In the genomic region with DNA sequence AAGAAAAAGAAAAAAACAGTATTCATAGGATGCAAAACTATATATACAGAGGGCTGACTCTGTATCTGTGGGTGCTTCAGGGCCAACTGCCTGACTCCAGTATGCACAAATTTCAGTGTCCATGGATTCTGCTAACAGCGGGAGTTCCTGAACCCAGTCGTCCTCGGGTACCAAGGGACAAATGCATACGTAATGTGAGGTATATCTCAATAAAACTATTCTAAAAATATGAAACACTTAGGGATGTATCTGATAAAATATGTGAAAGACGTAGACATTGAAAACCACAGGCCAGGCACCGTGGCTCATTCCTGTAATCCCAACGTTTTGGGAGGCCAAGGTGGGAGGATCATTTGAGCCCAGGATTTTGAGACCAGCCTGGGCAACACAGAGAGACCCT, we compare ENCODE assay signal across 32 cellular contexts.
"Had no signal": no experiment of that assay in that cellular context is flagged by ENCODE, and none has a peak within 500 bp of the region (broad histone marks: within the 10 kb centered on the region; RNA-seq: fewer than 3 reads in every experiment).

No MANE protein-coding gene starts in this region.

- H3K4me1 Mint-ChIP-seq: activated B cell treated with CpG ODN at 0.5 μM for 24 hours; activated CD4-positive, alpha-beta T cell treated with anti-CD3 and anti-CD28 coated beads, Interleukin-2, amount 10 ng/mL, durations not matched to agents 24 days and 14 days; activated CD8-positive, alpha-beta memory T cell treated with anti-CD3 and anti-CD28 coated beads, Interleukin-2, amount 10 ng/mL, durations not matched to agents 7 days and 5 days; activated naive CD4-positive, alpha-beta T cell treated with anti-CD3 and anti-CD28 coated beads, Interleukin-2, amount 50 U/mL, for 24 hours; activated naive CD8-positive, alpha-beta T cell treated with anti-CD3 and anti-CD28 coated beads, Interleukin-2, amount 10 ng/mL, durations not matched to agents 7 days and 5 days; activated naive CD8-positive, alpha-beta T cell treated with anti-CD3 and anti-CD28 coated beads, Interleukin-2, amount 50 U/mL, for 24 hours had no signal

- H3K27me3 Mint-ChIP-seq: activated B cell treated with CpG ODN at 0.5 μM for 24 hours; activated CD4-positive, alpha-beta memory T cell treated with anti-CD3 and anti-CD28 coated beads for 36 hours; activated CD4-positive, alpha-beta T cell treated with anti-CD3 and anti-CD28 coated beads, Interleukin-2, amount 10 ng/mL, durations not matched to agents 24 days and 14 days; activated CD8-positive, alpha-beta memory T cell treated with anti-CD3 and anti-CD28 coated beads, Interleukin-2, amount 10 ng/mL, durations not matched to agents 7 days and 5 days; activated naive CD4-positive, alpha-beta T cell treated with anti-CD3 and anti-CD28 coated beads, Interleukin-2, amount 10 ng/mL, durations not matched to agents 7 days and 5 days; activated naive CD4-positive, alpha-beta T cell treated with anti-CD3 and anti-CD28 coated beads, Interleukin-2, amount 50 U/mL, for 24 hours; activated naive CD8-positive, alpha-beta T cell; activated naive CD8-positive, alpha-beta T cell treated with anti-CD3 and anti-CD28 coated beads, Interleukin-2, amount 10 ng/mL, durations not matched to agents 7 days and 5 days; activated naive CD8-positive, alpha-beta T cell treated with anti-CD3 and anti-CD28 coated beads, Interleukin-2, amount 50 U/mL, for 24 hours; activated T-cell treated with anti-CD3 and anti-CD28 coated beads, Interleukin-2, amount 50 U/mL, for 24 hours; T-cell; T-helper 17 cell had no signal

- H3K27ac ChIP-seq: body of pancreas, brain microvascular endothelial cell, breast epithelium, VCaP had no signal

- DNase-seq: activated B cell treated with CpG ODN at 0.5 μM for 24 hours; activated CD4-positive, alpha-beta memory T cell treated with anti-CD3 and anti-CD28 coated beads for 36 hours; activated CD4-positive, alpha-beta T cell treated with anti-CD3 and anti-CD28 coated beads for 4 hours; activated CD4-positive, alpha-beta T cell treated with anti-CD3 and anti-CD28 coated beads, Interleukin-2, amount 10 ng/mL, durations not matched to agents 24 days and 14 days; activated CD4-positive, alpha-beta T cell treated with anti-CD3 and anti-CD28 coated beads, Interleukin-2, amount 50 U/mL, for 1 hour; activated CD4-positive, alpha-beta T cell treated with anti-CD3 and anti-CD28 coated beads, Interleukin-2, amount 50 U/mL, for 4 hours; activated CD4-positive, CD25-positive, alpha-beta regulatory T cell treated with anti-CD3 and anti-CD28 coated beads, Interleukin-2, amount 50 U/mL, for 72 hours; activated CD8-positive, alpha-beta memory T cell treated with anti-CD3 and anti-CD28 coated beads for 24 hours; activated CD8-positive, alpha-beta memory T cell treated with anti-CD3 and anti-CD28 coated beads, Interleukin-2, amount 10 ng/mL, durations not matched to agents 7 days and 5 days; activated CD8-positive, alpha-beta memory T cell treated with anti-CD3 and anti-CD28 coated beads, Interleukin-2, amount 50 U/mL, for 48 hours; activated CD8-positive, alpha-beta T cell treated with anti-CD3 and anti-CD28 coated beads, Interleukin-2, amount 10 ng/mL, durations not matched to agents 7 days and 5 days; activated effector memory CD4-positive, alpha-beta T cell treated with Interleukin-2 at 50 U/mL for 16 hours; activated gamma-delta T cell; activated naive CD4-positive, alpha-beta T cell treated with anti-CD3 and anti-CD28 coated beads, Interleukin-2, amount 10 ng/mL, durations not matched to agents 7 days and 5 days; activated naive CD4-positive, alpha-beta T cell treated with Interleukin-2 at 50 U/mL for 16 hours; activated naive CD8-positive, alpha-beta T cell treated with anti-CD3 and anti-CD28 coated beads, Interleukin-2, amount 10 ng/mL, durations not matched to agents 7 days and 5 days; activated naive CD8-positive, alpha-beta T cell treated with anti-CD3 and anti-CD28 coated beads, Interleukin-2, amount 50 U/mL, for 24 hours; activated T-cell treated with anti-CD3 and anti-CD28 coated beads, Interleukin-2, amount 50 U/mL, for 24 hours; activated T-cell treated with anti-CD3 and anti-CD28 coated beads, Interleukin-2, amount 50 U/mL, for 48 hours; body of pancreas; brain microvascular endothelial cell; central memory CD4-positive, alpha-beta T cell; T-cell; T-helper 17 cell; T-helper 9 cell had no signal

- H3K4me3 Mint-ChIP-seq: activated B cell treated with CpG ODN at 0.5 μM for 24 hours; activated CD4-positive, alpha-beta memory T cell treated with anti-CD3 and anti-CD28 coated beads for 36 hours; activated CD4-positive, alpha-beta T cell treated with anti-CD3 and anti-CD28 coated beads, Interleukin-2, amount 10 ng/mL, durations not matched to agents 24 days and 14 days; activated CD8-positive, alpha-beta memory T cell treated with anti-CD3 and anti-CD28 coated beads, Interleukin-2, amount 10 ng/mL, durations not matched to agents 7 days and 5 days; activated CD8-positive, alpha-beta T cell treated with anti-CD3 and anti-CD28 coated beads, Interleukin-2, amount 10 ng/mL, durations not matched to agents 7 days and 5 days; activated naive CD4-positive, alpha-beta T cell treated with anti-CD3 and anti-CD28 coated beads, Interleukin-2, amount 10 ng/mL, durations not matched to agents 7 days and 5 days; activated naive CD4-positive, alpha-beta T cell treated with anti-CD3 and anti-CD28 coated beads, Interleukin-2, amount 50 U/mL, for 24 hours; activated naive CD8-positive, alpha-beta T cell; activated naive CD8-positive, alpha-beta T cell treated with anti-CD3 and anti-CD28 coated beads, Interleukin-2, amount 10 ng/mL, durations not matched to agents 7 days and 5 days; activated naive CD8-positive, alpha-beta T cell treated with anti-CD3 and anti-CD28 coated beads, Interleukin-2, amount 50 U/mL, for 24 hours; activated T-cell treated with anti-CD3 and anti-CD28 coated beads, Interleukin-2, amount 50 U/mL, for 24 hours; T-cell; T-helper 17 cell had no signal

- FAIRE-seq: astrocyte, TTC549 had no signal

- H3K27ac Mint-ChIP-seq: activated B cell treated with CpG ODN at 0.5 μM for 24 hours; activated CD4-positive, alpha-beta memory T cell treated with anti-CD3 and anti-CD28 coated beads for 36 hours; activated CD4-positive, alpha-beta T cell treated with anti-CD3 and anti-CD28 coated beads, Interleukin-2, amount 10 ng/mL, durations not matched to agents 24 days and 14 days; activated CD8-positive, alpha-beta memory T cell treated with anti-CD3 and anti-CD28 coated beads, Interleukin-2, amount 10 ng/mL, durations not matched to agents 7 days and 5 days; activated CD8-positive, alpha-beta T cell treated with anti-CD3 and anti-CD28 coated beads, Interleukin-2, amount 10 ng/mL, durations not matched to agents 7 days and 5 days; activated naive CD4-positive, alpha-beta T cell treated with anti-CD3 and anti-CD28 coated beads, Interleukin-2, amount 10 ng/mL, durations not matched to agents 7 days and 5 days; activated naive CD4-positive, alpha-beta T cell treated with anti-CD3 and anti-CD28 coated beads, Interleukin-2, amount 50 U/mL, for 24 hours; activated naive CD8-positive, alpha-beta T cell; activated naive CD8-positive, alpha-beta T cell treated with anti-CD3 and anti-CD28 coated beads, Interleukin-2, amount 10 ng/mL, durations not matched to agents 7 days and 5 days; activated naive CD8-positive, alpha-beta T cell treated with anti-CD3 and anti-CD28 coated beads, Interleukin-2, amount 50 U/mL, for 24 hours; activated T-cell treated with anti-CD3 and anti-CD28 coated beads, Interleukin-2, amount 50 U/mL, for 24 hours; activated T-helper 2 cell treated with anti-CD3 and anti-CD28 coated beads, Interferon-gamma antibody, Interleukin-2, Interleukin-4, amounts not matched to agents 10 μg/mL and 5 μg/mL and 100 μg/mL, durations not matched to agents 14 hours and 24 hours and 36 hours; T-cell; T-helper 17 cell had no signal

- H3K9me3 Mint-ChIP-seq: activated B cell treated with CpG ODN at 0.5 μM for 24 hours; activated CD4-positive, alpha-beta memory T cell treated with anti-CD3 and anti-CD28 coated beads for 36 hours; activated CD4-positive, alpha-beta T cell treated with anti-CD3 and anti-CD28 coated beads, Interleukin-2, amount 10 ng/mL, durations not matched to agents 24 days and 14 days; activated naive CD4-positive, alpha-beta T cell treated with anti-CD3 and anti-CD28 coated beads, Interleukin-2, amount 10 ng/mL, durations not matched to agents 7 days and 5 days; activated naive CD4-positive, alpha-beta T cell treated with anti-CD3 and anti-CD28 coated beads, Interleukin-2, amount 50 U/mL, for 24 hours; activated naive CD8-positive, alpha-beta T cell treated with anti-CD3 and anti-CD28 coated beads, Interleukin-2, amount 10 ng/mL, durations not matched to agents 7 days and 5 days; activated naive CD8-positive, alpha-beta T cell treated with anti-CD3 and anti-CD28 coated beads, Interleukin-2, amount 50 U/mL, for 24 hours; activated T-cell treated with anti-CD3 and anti-CD28 coated beads, Interleukin-2, amount 50 U/mL, for 24 hours; activated T-helper 2 cell treated with anti-CD3 and anti-CD28 coated beads, Interferon-gamma antibody, Interleukin-2, Interleukin-4, amounts not matched to agents 10 μg/mL and 5 μg/mL and 100 μg/mL, durations not matched to agents 14 hours and 24 hours and 36 hours; T-cell had no signal

- H3K27me3 ChIP-seq: body of pancreas, brain microvascular endothelial cell, breast epithelium had no signal

- ATAC-seq: activated CD8-positive, alpha-beta memory T cell treated with anti-CD3 and anti-CD28 coated beads, Interleukin-2, amount 10 ng/mL, durations not matched to agents 7 days and 5 days; activated CD8-positive, alpha-beta T cell treated with anti-CD3 and anti-CD28 coated beads, Interleukin-2, amount 10 ng/mL, durations not matched to agents 7 days and 5 days; activated naive CD8-positive, alpha-beta T cell treated with anti-CD3 and anti-CD28 coated beads, Interleukin-2, amount 50 U/mL, for 24 hours; body of pancreas; T-cell; T-helper 17 cell had no signal

- H3K36me3 ChIP-seq: brain microvascular endothelial cell, breast epithelium had no signal

- H3K4me1 ChIP-seq: body of pancreas, breast epithelium had no signal

- H3K4me3 ChIP-seq: body of pancreas, breast epithelium had no signal

- H3K9me3 ChIP-seq: body of pancreas, breast epithelium had no signal

- H3K36me3 Mint-ChIP-seq: activated CD8-positive, alpha-beta memory T cell treated with anti-CD3 and anti-CD28 coated beads, Interleukin-2, amount 10 ng/mL, durations not matched to agents 7 days and 5 days; activated naive CD4-positive, alpha-beta T cell treated with anti-CD3 and anti-CD28 coated beads, Interleukin-2, amount 10 ng/mL, durations not matched to agents 7 days and 5 days; activated naive CD8-positive, alpha-beta T cell; activated naive CD8-positive, alpha-beta T cell treated with anti-CD3 and anti-CD28 coated beads, Interleukin-2, amount 10 ng/mL, durations not matched to agents 7 days and 5 days had no signal
